In the genomic region with DNA sequence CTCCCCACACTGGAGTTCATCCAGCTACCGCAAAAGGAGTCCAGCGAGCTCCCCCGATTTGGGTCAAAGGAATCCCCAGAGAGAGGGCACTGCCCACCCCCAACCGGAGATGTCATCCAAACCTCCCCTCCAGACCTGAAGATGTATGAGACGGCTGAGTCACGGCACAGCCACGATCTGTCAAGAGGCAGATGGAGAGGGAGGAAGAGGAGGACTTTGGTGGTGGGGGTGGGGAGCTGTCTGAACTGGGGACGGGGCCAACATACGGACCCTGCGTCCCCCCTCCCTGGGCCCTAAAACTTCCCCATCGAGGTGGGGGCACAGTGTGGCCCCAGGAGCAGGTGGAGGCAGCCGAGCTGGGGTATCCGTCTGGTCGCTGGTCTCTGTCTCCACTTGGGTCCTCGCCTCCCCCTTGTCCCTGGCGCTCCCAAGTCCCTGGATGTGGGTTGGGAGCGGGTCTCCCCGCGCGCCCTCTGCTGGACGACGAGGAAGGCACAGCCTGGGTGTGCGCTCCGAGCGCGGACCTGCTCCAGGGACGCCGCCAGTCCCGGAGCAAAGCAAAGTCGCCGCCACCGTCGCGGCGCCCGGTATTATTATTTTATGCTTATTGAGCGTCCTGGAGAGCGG, we compare ENCODE assay signal across 1 cellular context.
TF ChIP-seq lines count a peak whose summit lies in the region.

No MANE protein-coding gene starts in this region.

TF ChIP-seq in H1, 55 proteins besides CTCF, POLR2A, EP300 and RAD21 (continued from another document):
- TF ChIP-seq SP4 (IDR thresholded peaks at IDR 0.05; ENCODE audit: low read length) = no peak
- no peak for TF ChIP-seq RFX5 (IDR thresholded peaks at IDR 0.05; ENCODE audit: borderline replicate concordance, low read depth, low read length)
- no peak for TF ChIP-seq FOSL1 (IDR thresholded peaks at IDR 0.05; ENCODE audit: insufficient read depth, low read depth, low read length)
- TF ChIP-seq RXRA (IDR thresholded peaks at IDR 0.05; ENCODE audit: insufficient read depth, low read depth, low read length) = no peak
- no peak for TF ChIP-seq JUN (IDR thresholded peaks at IDR 0.05; ENCODE audit: low read depth, low read length)
- TF ChIP-seq, protein P1, sequence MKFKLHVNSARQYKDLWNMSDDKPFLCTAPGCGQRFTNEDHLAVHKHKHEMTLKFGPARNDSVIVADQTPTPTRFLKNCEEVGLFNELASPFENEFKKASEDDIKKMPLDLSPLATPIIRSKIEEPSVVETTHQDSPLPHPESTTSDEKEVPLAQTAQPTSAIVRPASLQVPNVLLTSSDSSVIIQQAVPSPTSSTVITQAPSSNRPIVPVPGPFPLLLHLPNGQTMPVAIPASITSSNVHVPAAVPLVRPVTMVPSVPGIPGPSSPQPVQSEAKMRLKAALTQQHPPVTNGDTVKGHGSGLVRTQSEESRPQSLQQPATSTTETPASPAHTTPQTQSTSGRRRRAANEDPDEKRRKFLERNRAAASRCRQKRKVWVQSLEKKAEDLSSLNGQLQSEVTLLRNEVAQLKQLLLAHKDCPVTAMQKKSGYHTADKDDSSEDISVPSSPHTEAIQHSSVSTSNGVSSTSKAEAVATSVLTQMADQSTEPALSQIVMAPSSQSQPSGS (IDR thresholded peaks at IDR 0.05; ENCODE audit: low read length) = no peak
- TF ChIP-seq SIX5 (IDR thresholded peaks at IDR 0.05; ENCODE audit: low read depth, low read length) = no peak
- TF ChIP-seq CBX8 (IDR thresholded peaks at IDR 0.05; ENCODE audit: borderline replicate concordance, low read depth, low read length) = no peak
- TF ChIP-seq CREB1 (IDR thresholded peaks at IDR 0.05) = no peak
- TF ChIP-seq, protein P2, sequence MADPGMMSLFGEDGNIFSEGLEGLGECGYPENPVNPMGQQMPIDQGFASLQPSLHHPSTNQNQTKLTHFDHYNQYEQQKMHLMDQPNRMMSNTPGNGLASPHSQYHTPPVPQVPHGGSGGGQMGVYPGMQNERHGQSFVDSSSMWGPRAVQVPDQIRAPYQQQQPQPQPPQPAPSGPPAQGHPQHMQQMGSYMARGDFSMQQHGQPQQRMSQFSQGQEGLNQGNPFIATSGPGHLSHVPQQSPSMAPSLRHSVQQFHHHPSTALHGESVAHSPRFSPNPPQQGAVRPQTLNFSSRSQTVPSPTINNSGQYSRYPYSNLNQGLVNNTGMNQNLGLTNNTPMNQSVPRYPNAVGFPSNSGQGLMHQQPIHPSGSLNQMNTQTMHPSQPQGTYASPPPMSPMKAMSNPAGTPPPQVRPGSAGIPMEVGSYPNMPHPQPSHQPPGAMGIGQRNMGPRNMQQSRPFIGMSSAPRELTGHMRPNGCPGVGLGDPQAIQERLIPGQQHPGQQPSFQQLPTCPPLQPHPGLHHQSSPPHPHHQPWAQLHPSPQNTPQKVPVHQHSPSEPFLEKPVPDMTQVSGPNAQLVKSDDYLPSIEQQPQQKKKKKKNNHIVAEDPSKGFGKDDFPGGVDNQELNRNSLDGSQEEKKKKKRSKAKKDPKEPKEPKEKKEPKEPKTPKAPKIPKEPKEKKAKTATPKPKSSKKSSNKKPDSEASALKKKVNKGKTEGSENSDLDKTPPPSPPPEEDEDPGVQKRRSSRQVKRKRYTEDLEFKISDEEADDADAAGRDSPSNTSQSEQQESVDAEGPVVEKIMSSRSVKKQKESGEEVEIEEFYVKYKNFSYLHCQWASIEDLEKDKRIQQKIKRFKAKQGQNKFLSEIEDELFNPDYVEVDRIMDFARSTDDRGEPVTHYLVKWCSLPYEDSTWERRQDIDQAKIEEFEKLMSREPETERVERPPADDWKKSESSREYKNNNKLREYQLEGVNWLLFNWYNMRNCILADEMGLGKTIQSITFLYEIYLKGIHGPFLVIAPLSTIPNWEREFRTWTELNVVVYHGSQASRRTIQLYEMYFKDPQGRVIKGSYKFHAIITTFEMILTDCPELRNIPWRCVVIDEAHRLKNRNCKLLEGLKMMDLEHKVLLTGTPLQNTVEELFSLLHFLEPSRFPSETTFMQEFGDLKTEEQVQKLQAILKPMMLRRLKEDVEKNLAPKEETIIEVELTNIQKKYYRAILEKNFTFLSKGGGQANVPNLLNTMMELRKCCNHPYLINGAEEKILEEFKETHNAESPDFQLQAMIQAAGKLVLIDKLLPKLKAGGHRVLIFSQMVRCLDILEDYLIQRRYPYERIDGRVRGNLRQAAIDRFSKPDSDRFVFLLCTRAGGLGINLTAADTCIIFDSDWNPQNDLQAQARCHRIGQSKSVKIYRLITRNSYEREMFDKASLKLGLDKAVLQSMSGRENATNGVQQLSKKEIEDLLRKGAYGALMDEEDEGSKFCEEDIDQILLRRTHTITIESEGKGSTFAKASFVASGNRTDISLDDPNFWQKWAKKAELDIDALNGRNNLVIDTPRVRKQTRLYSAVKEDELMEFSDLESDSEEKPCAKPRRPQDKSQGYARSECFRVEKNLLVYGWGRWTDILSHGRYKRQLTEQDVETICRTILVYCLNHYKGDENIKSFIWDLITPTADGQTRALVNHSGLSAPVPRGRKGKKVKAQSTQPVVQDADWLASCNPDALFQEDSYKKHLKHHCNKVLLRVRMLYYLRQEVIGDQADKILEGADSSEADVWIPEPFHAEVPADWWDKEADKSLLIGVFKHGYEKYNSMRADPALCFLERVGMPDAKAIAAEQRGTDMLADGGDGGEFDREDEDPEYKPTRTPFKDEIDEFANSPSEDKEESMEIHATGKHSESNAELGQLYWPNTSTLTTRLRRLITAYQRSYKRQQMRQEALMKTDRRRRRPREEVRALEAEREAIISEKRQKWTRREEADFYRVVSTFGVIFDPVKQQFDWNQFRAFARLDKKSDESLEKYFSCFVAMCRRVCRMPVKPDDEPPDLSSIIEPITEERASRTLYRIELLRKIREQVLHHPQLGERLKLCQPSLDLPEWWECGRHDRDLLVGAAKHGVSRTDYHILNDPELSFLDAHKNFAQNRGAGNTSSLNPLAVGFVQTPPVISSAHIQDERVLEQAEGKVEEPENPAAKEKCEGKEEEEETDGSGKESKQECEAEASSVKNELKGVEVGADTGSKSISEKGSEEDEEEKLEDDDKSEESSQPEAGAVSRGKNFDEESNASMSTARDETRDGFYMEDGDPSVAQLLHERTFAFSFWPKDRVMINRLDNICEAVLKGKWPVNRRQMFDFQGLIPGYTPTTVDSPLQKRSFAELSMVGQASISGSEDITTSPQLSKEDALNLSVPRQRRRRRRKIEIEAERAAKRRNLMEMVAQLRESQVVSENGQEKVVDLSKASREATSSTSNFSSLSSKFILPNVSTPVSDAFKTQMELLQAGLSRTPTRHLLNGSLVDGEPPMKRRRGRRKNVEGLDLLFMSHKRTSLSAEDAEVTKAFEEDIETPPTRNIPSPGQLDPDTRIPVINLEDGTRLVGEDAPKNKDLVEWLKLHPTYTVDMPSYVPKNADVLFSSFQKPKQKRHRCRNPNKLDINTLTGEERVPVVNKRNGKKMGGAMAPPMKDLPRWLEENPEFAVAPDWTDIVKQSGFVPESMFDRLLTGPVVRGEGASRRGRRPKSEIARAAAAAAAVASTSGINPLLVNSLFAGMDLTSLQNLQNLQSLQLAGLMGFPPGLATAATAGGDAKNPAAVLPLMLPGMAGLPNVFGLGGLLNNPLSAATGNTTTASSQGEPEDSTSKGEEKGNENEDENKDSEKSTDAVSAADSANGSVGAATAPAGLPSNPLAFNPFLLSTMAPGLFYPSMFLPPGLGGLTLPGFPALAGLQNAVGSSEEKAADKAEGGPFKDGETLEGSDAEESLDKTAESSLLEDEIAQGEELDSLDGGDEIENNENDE (IDR thresholded peaks at IDR 0.05; ENCODE audit: insufficient replicate concordance, low read length) = no peak
- TF ChIP-seq MAFK (IDR thresholded peaks at IDR 0.05; ENCODE audit: low read depth, low read length) = no peak
- TF ChIP-seq BCL11A (IDR thresholded peaks at IDR 0.05; ENCODE audit: low read depth in 2 of 2, low read length in 2 of 2) = no peak
- no peak for TF ChIP-seq TAF1 (IDR thresholded peaks at IDR 0.05; ENCODE audit: low read depth, low read length)
- TF ChIP-seq TAF7 (optimal IDR thresholded peaks at IDR 0.05; ENCODE audit: borderline replicate concordance, low read depth, low read length) = peak; percentile 29
- TF ChIP-seq CHD2 (IDR thresholded peaks at IDR 0.05; ENCODE audit: low read length) = no peak
- no peak for TF ChIP-seq BRCA1 (IDR thresholded peaks at IDR 0.05; ENCODE audit: low read depth, low read length)
- peak; percentile 45 for TF ChIP-seq KDM4A (IDR thresholded peaks at IDR 0.05; ENCODE audit: low read depth, low read length, severe bottlenecking)
- TF ChIP-seq KDM1A (IDR thresholded peaks at IDR 0.05; ENCODE audit: borderline replicate concordance, low read length) = peak; percentile 6; the same call in 1 of the 2 replicates
- TF ChIP-seq HDAC2 (IDR thresholded peaks at IDR 0.05; ENCODE audit: borderline replicate concordance in 1 of 2, low read depth in 2 of 2, low read length in 2 of 2) = no peak
- TF ChIP-seq SAP30 (IDR thresholded peaks at IDR 0.05; ENCODE audit: insufficient read depth, insufficient replicate concordance, low read length) = no peak
- TF ChIP-seq SIN3A (conservative IDR thresholded peaks at IDR 0.05 in 1 of 2, IDR thresholded peaks at IDR 0.05 in 1 of 2; ENCODE audit: low read depth in 1 of 2, low read length in 2 of 2) = 0 out of 4 replicates have a peak, but pooled peaks of 1 of the 2 experiments have one; percentile 49
- TF ChIP-seq CTBP2 (IDR thresholded peaks at IDR 0.05; ENCODE audit: borderline replicate concordance, insufficient read depth, insufficient read length, low read length) = no peak
- TF ChIP-seq, protein P3, sequence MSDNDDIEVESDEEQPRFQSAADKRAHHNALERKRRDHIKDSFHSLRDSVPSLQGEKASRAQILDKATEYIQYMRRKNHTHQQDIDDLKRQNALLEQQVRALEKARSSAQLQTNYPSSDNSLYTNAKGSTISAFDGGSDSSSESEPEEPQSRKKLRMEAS (IDR thresholded peaks at IDR 0.05) = peak; percentile 16
- TF ChIP-seq CEBPB (IDR thresholded peaks at IDR 0.05; ENCODE audit: low read depth, low read length) = no peak
- TF ChIP-seq SIRT6 (IDR thresholded peaks at IDR 0.05; ENCODE audit: low read length) = no peak
- no peak for TF ChIP-seq NRF1 (IDR thresholded peaks at IDR 0.05; ENCODE audit: low read depth, low read length)
- TF ChIP-seq BACH1 (IDR thresholded peaks at IDR 0.05; ENCODE audit: low read length) = no peak
- no peak for TF ChIP-seq SP1 (IDR thresholded peaks at IDR 0.05; ENCODE audit: low read depth, low read length)
- peak; percentile 71; the same call in 1 of the 2 replicates for TF ChIP-seq GABPA (IDR thresholded peaks at IDR 0.05; ENCODE audit: borderline replicate concordance, insufficient read depth, low read length)
- TF ChIP-seq POU5F1 (IDR thresholded peaks at IDR 0.05; ENCODE audit: low read depth, low read length) = no peak
- no peak for TF ChIP-seq JUND (IDR thresholded peaks at IDR 0.05; ENCODE audit: low read length)
- TF ChIP-seq POLR2AphosphoS5 (IDR thresholded peaks at IDR 0.05; ENCODE audit: low read depth, low read length) = no peak
- TF ChIP-seq CHD1 (IDR thresholded peaks at IDR 0.05; ENCODE audit: low read depth, low read length) = no peak
- no peak for TF ChIP-seq SP2 (IDR thresholded peaks at IDR 0.05; ENCODE audit: low read length)
- no peak for TF ChIP-seq SUZ12 (IDR thresholded peaks at IDR 0.05; ENCODE audit: low read length)
- no peak for TF ChIP-seq HDAC6 (IDR thresholded peaks at IDR 0.05; ENCODE audit: low read depth, low read length)
- no peak for TF ChIP-seq SRF (IDR thresholded peaks at IDR 0.05; ENCODE audit: low read depth, low read length)
- TF ChIP-seq, protein P4, sequence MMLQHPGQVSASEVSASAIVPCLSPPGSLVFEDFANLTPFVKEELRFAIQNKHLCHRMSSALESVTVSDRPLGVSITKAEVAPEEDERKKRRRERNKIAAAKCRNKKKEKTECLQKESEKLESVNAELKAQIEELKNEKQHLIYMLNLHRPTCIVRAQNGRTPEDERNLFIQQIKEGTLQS (IDR thresholded peaks at IDR 0.05; ENCODE audit: insufficient read depth, low read depth, low read length) = 0 out of 2 replicates have a peak, but pooled peaks have one; percentile 6
- TF ChIP-seq, protein P5, sequence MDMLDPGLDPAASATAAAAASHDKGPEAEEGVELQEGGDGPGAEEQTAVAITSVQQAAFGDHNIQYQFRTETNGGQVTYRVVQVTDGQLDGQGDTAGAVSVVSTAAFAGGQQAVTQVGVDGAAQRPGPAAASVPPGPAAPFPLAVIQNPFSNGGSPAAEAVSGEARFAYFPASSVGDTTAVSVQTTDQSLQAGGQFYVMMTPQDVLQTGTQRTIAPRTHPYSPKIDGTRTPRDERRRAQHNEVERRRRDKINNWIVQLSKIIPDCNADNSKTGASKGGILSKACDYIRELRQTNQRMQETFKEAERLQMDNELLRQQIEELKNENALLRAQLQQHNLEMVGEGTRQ (IDR thresholded peaks at IDR 0.05; ENCODE audit: low read length) = no peak
- TF ChIP-seq PHF8 (conservative IDR thresholded peaks at IDR 0.05; ENCODE audit: low read depth, low read length) = no peak
